ENCODE assay signal across 12 cellular contexts in the genomic region with DNA sequence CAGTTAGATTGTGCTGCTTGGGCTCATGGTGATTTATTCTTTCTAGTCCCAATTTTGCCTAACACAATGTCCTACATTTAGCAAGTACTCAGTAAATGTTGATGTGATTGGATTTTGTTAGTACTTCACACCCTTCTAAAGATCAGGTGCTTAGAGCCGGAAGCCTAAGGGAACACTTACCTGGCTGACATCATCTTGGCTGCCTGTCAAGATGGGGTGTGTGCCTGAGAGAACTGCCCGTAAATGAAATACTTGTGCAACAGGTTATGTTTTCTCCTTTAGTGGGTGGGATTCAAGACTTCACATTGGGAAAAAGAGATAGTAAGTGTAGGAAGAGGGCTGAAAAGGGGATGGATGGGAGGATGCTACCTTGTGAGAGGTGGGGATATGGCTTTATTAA.
DNase-seq lines count a peak whose midpoint lies in the region; ATAC-seq and TF ChIP-seq lines count a peak whose summit lies in the region.
"Had no signal": no experiment of that assay in that cellular context is flagged by ENCODE, and none has a peak within 500 bp of the region (broad histone marks: within the 10 kb centered on the region; RNA-seq: fewer than 3 reads in every experiment).

No MANE protein-coding gene starts in this region.

- intact Hi-C loops in heart right ventricle (cut with DNase I) = loop anchor here in 1 of 10 donors (2.0 kb wide), 1 partner anchor 22 kb away; no protein-coding TSS in a partner anchor
- intact Hi-C loops in left cardiac atrium (cut with DNase I) = no loop called here
- intact Hi-C loops in mammary epithelial cell (cut with micrococcal nuclease) = loop anchor here (1.0 kb wide), 2 partner anchors 22 to 63 kb away; no protein-coding TSS in a partner anchor
- intact Hi-C loops in vagina (cut with DNase I) = no loop called here
- intact Hi-C loops in activated T-helper 1 cell treated with anti-CD3 and anti-CD28 coated beads, Interleukin-12 subunit alpha, Interleukin-12 subunit beta, Interleukin-2, Interleukin-4 antibody, amounts not matched to agents 30 ng/mL and 10 ng/mL and 1 ng/mL, durations not matched to agents 14 hours and 24 hours and 36 hours (cut with micrococcal nuclease) = no loop called here

- H3K4me1 ChIP-seq in heart right ventricle = peaks cover 5 to 78% (median 73%) of the 10 kb centered on the region in 9 donors
- peaks cover 78% of the 10 kb centered on the region for H3K4me1 ChIP-seq in mammary epithelial cell (ENCODE audit: insufficient read depth, low read length)
- peaks cover 71% of the 10 kb centered on the region for H3K4me1 ChIP-seq in vagina

- H3K27ac ChIP-seq in heart right ventricle (peak overlapping the region in 7 of 10 donors; percentile 29 to 84 (median 66)), mammary epithelial cell (ENCODE audit: insufficient read depth, low read depth, low read length) (peak overlapping the region; percentile 98), vagina (peak overlapping the region; percentile 71), coronary artery (peak overlapping the region in 1 of 2 donors; percentile 68)
- H3K27ac ChIP-seq: cardiac muscle cell had no signal

- ATAC-seq in heart right ventricle (no peak), left cardiac atrium (no peak), GM18858 (IDR thresholded peaks at IDR 0.05; ENCODE audit: unreplicated experiment) (no peak)

- TF ChIP-seq POLR2A in vagina (IDR thresholded peaks at IDR 0.05) = no peak

- dilution Hi-C loops in mammary epithelial cell (cut with HindIII; ENCODE audit: low sequenced_read_pairs) = no loop called here

- peak overlapping the region; percentile 69 for H3K4me2 ChIP-seq in mammary epithelial cell (ENCODE audit: insufficient read depth, low read depth, low read length)

- CTCF ChIA-PET in mammary epithelial cell (lab: Charles Lee; ENCODE audit: low non-redundant PET) = no interaction called here

- 85% methylated on average over 2 of the region's 2 CpGs for WGBS in heart right ventricle, 2 donors
- 4% methylated on average over 2 of the region's 2 CpGs for WGBS in mammary epithelial cell (ENCODE audit: low coverage, missing lambda C conversion rate)

- H3K4me3 Mint-ChIP-seq in mesothelial cell of epicardium = no peak overlapping the region
- no peak overlapping the region for H3K4me3 Mint-ChIP-seq in activated T-helper 1 cell treated with anti-CD3 and anti-CD28 coated beads, Interleukin-12 subunit alpha, Interleukin-12 subunit beta, Interleukin-2, Interleukin-4 antibody, amounts not matched to agents 30 ng/mL and 10 ng/mL and 1 ng/mL, durations not matched to agents 14 hours and 24 hours and 36 hours
- H3K4me3 Mint-ChIP-seq: neural crest cell had no signal

- no peaks in the 10 kb centered on the region for H3K27me3 Mint-ChIP-seq in mesothelial cell of epicardium (ENCODE audit: low read depth)
- H3K27me3 Mint-ChIP-seq in activated T-helper 1 cell treated with anti-CD3 and anti-CD28 coated beads, Interleukin-12 subunit alpha, Interleukin-12 subunit beta, Interleukin-2, Interleukin-4 antibody, amounts not matched to agents 30 ng/mL and 10 ng/mL and 1 ng/mL, durations not matched to agents 14 hours and 24 hours and 36 hours (ENCODE audit: insufficient read depth) = no peaks in the 10 kb centered on the region

- BruUV-seq in mammary epithelial cell (replicated peaks; lab: Mats Ljungman, UMichigan) = no TSS peak

- no peaks in the 10 kb centered on the region for H3K9me3 Mint-ChIP-seq in mesothelial cell of epicardium
- H3K9me3 Mint-ChIP-seq in activated T-helper 1 cell treated with anti-CD3 and anti-CD28 coated beads, Interleukin-12 subunit alpha, Interleukin-12 subunit beta, Interleukin-2, Interleukin-4 antibody, amounts not matched to agents 30 ng/mL and 10 ng/mL and 1 ng/mL, durations not matched to agents 14 hours and 24 hours and 36 hours = no peaks in the 10 kb centered on the region
- H3K9me3 Mint-ChIP-seq: neural crest cell had no signal

- in situ Hi-C loops in mammary epithelial cell (cut with MboI; ENCODE audit: low sequenced_read_pairs in 2 of 2) = no loop called here

- peak overlapping the region; percentile 87 for H3K9ac ChIP-seq in mammary epithelial cell (ENCODE audit: insufficient read depth, low read length)

- H3K27ac Mint-ChIP-seq in mesothelial cell of epicardium = peak overlapping the region; percentile 18
- H3K27ac Mint-ChIP-seq in activated T-helper 1 cell treated with anti-CD3 and anti-CD28 coated beads, Interleukin-12 subunit alpha, Interleukin-12 subunit beta, Interleukin-2, Interleukin-4 antibody, amounts not matched to agents 30 ng/mL and 10 ng/mL and 1 ng/mL, durations not matched to agents 14 hours and 24 hours and 36 hours = no peak overlapping the region

- no peaks in the 10 kb centered on the region for H4K20me1 ChIP-seq in mammary epithelial cell (ENCODE audit: insufficient read depth, low read length)

- DNase-seq in heart right ventricle (no peak), left cardiac atrium (no peak), mammary epithelial cell (peak; percentile 94), mesothelial cell of epicardium (ENCODE audit: low spot score in 2 of 2, unreplicated experiment in 2 of 2) (no peak), vagina (ENCODE audit: extremely low spot score in 2 of 2) (no peak), coronary artery (ENCODE audit: low spot score) (no peak)
- DNase-seq in activated T-helper 1 cell treated with anti-CD3 and anti-CD28 coated beads, Interleukin-12 subunit alpha, Interleukin-12 subunit beta, Interleukin-2, Interleukin-4 antibody, amounts not matched to agents 30 ng/mL and 10 ng/mL and 1 ng/mL, durations not matched to agents 14 hours and 24 hours and 36 hours (ENCODE audit: low spot score) = no peak
- DNase-seq: stimulated activated CD4-positive, alpha-beta T cell treated with anti-CD3 and anti-CD28 coated beads, Interleukin-4, amount 100 ng/mL, for 24 hours had no signal

- H3K79me2 ChIP-seq in mammary epithelial cell (ENCODE audit: insufficient read depth, low read length) = peaks cover 88% of the 10 kb centered on the region

- H3K4me3 ChIP-seq in heart right ventricle = no peak overlapping the region
- no peak overlapping the region for H3K4me3 ChIP-seq in mammary epithelial cell (replicated peaks in 1 of 3; ENCODE audit: insufficient read depth in 1 of 3, low read depth in 2 of 3, low read length in 3 of 3)
- no peak overlapping the region for H3K4me3 ChIP-seq in vagina
- no peak overlapping the region for H3K4me3 ChIP-seq in coronary artery
- H3K4me3 ChIP-seq: cardiac muscle cell, tibial nerve had no signal

- TF ChIP-seq CTCF in heart right ventricle (IDR thresholded peaks at IDR 0.05) (no peak), mammary epithelial cell (conservative IDR thresholded peaks at IDR 0.05 in 1 of 2, IDR thresholded peaks at IDR 0.05 in 1 of 2; ENCODE audit: extremely low read depth in 1 of 2, insufficient read depth in 1 of 2, low read depth in 1 of 2, low read length in 2 of 2) (no peak), mesothelial cell of epicardium (IDR thresholded peaks at IDR 0.05; ENCODE audit: unreplicated experiment) (no peak), vagina (IDR thresholded peaks at IDR 0.05) (no peak), coronary artery (IDR thresholded peaks at IDR 0.05) (no peak)

- H3K36me3 ChIP-seq in heart right ventricle (peaks cover 0 to 20% (median 0%) of the 10 kb centered on the region in 9 donors), mammary epithelial cell (ENCODE audit: insufficient read depth, low read length) (peaks cover 2% of the 10 kb centered on the region), vagina (no peaks in the 10 kb centered on the region)
- H3K36me3 ChIP-seq: cardiac muscle cell, tibial nerve had no signal

- H2AFZ ChIP-seq in mammary epithelial cell (ENCODE audit: low read depth, low read length) = no peak overlapping the region

- peaks cover 38% of the 10 kb centered on the region for H3K4me1 Mint-ChIP-seq in mesothelial cell of epicardium
- no peaks in the 10 kb centered on the region for H3K4me1 Mint-ChIP-seq in activated T-helper 1 cell treated with anti-CD3 and anti-CD28 coated beads, Interleukin-12 subunit alpha, Interleukin-12 subunit beta, Interleukin-2, Interleukin-4 antibody, amounts not matched to agents 30 ng/mL and 10 ng/mL and 1 ng/mL, durations not matched to agents 14 hours and 24 hours and 36 hours (ENCODE audit: low read depth)

- peaks cover 10% of the 10 kb centered on the region for H3K36me3 Mint-ChIP-seq in mesothelial cell of epicardium
- H3K36me3 Mint-ChIP-seq in activated T-helper 1 cell treated with anti-CD3 and anti-CD28 coated beads, Interleukin-12 subunit alpha, Interleukin-12 subunit beta, Interleukin-2, Interleukin-4 antibody, amounts not matched to agents 30 ng/mL and 10 ng/mL and 1 ng/mL, durations not matched to agents 14 hours and 24 hours and 36 hours (ENCODE audit: low read depth) = no peaks in the 10 kb centered on the region

- H3K27me3 ChIP-seq in heart right ventricle (no peaks in the 10 kb centered on the region), mammary epithelial cell (ENCODE audit: insufficient read depth, low read length) (no peaks in the 10 kb centered on the region), vagina (no peaks in the 10 kb centered on the region)
- H3K27me3 ChIP-seq: cardiac muscle cell, tibial nerve had no signal

- no peaks in the 10 kb centered on the region for H3K9me3 ChIP-seq in heart right ventricle
- H3K9me3 ChIP-seq in mammary epithelial cell (replicated peaks; ENCODE audit: insufficient read depth, low read length) = no peaks in the 10 kb centered on the region
- H3K9me3 ChIP-seq in vagina = no peaks in the 10 kb centered on the region
- H3K9me3 ChIP-seq: tibial nerve had no signal
